In the genomic region with DNA sequence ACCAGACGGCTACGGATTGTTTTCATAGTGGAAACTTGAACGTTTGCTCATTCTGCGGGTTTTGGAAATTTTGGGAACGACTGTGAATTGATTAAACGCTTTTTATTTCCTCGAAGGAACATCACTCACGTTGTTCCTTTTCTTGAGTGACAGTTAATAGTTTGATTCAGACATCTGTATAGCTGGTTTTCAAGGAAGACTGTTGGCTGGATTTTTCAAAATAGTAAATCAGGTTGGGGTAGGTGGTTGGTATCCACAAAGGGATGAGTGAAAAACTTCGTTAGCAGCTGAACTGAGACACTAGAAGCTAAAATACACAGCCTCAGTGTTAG, we compare ENCODE assay signal across 1 cellular context.
TF ChIP-seq lines count a peak whose summit lies in the region.

No MANE protein-coding gene starts in this region.

TF ChIP-seq in HEK293, 187 proteins besides CTCF, POLR2A, EP300 and RAD21 (continued from another document):
- TF ChIP-seq, protein P1, sequence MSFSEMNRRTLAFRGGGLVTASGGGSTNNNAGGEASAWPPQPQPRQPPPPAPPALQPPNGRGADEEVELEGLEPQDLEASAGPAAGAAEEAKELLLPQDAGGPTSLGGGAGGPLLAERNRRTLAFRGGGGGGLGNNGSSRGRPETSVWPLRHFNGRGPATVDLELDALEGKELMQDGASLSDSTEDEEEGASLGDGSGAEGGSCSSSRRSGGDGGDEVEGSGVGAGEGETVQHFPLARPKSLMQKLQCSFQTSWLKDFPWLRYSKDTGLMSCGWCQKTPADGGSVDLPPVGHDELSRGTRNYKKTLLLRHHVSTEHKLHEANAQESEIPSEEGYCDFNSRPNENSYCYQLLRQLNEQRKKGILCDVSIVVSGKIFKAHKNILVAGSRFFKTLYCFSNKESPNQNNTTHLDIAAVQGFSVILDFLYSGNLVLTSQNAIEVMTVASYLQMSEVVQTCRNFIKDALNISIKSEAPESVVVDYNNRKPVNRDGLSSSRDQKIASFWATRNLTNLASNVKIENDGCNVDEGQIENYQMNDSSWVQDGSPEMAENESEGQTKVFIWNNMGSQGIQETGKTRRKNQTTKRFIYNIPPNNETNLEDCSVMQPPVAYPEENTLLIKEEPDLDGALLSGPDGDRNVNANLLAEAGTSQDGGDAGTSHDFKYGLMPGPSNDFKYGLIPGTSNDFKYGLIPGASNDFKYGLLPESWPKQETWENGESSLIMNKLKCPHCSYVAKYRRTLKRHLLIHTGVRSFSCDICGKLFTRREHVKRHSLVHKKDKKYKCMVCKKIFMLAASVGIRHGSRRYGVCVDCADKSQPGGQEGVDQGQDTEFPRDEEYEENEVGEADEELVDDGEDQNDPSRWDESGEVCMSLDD (tag by site-specific recombination; IDR thresholded peaks at IDR 0.05): no peak
- no peak for TF ChIP-seq ZSCAN30 (tag by site-specific recombination; IDR thresholded peaks at IDR 0.05)
- TF ChIP-seq, protein P2, sequence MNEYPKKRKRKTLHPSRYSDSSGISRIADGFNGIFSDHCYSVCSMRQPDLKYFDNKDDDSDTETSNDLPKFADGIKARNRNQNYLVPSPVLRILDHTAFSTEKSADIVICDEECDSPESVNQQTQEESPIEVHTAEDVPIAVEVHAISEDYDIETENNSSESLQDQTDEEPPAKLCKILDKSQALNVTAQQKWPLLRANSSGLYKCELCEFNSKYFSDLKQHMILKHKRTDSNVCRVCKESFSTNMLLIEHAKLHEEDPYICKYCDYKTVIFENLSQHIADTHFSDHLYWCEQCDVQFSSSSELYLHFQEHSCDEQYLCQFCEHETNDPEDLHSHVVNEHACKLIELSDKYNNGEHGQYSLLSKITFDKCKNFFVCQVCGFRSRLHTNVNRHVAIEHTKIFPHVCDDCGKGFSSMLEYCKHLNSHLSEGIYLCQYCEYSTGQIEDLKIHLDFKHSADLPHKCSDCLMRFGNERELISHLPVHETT (tag by site-specific recombination; IDR thresholded peaks at IDR 0.05): no peak
